Comparison of ENCODE assay signal across 1 cellular context in the genomic region with DNA sequence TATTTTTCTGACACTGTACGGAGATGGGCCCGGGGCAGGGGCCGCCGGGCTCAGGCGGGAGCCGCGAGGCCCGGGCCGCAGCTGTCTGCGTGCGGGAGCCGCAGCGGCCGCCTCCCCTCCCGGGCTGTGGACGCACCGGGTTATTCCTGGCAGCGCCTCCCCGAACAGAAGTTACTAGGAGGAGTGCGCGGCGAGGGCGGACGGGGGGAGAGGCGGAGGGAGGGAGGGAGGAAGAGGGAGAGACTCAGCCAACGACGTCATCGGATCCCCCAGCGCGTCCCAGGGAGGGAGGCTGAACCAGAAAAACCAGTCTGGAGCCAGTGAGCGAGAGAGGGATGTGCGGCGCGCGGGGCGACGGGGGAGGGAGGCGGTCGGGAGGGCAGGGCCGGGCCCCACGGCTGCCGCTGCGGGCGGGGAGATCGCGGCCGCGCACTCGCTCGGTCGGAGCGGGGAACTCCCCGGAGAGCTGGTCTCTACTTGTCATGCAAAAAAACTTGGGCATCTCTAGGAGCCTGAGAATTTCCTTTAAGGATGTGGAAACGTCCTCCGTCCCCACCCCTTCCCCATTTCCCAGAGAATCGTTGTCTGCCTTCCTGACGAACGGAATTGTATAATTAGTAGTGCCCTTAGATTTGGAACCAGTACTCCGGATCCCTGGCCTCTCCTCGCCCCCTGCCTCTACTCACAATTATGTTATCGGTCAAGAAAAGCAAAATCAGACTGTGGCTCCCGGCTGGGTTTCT.
TF ChIP-seq lines count a peak whose summit lies in the region.

No MANE protein-coding gene starts in this region.

TF ChIP-seq in GM12878, 131 proteins besides CTCF, POLR2A, EP300 and RAD21 (continued from another document):
- TF ChIP-seq ZBTB40 (IDR thresholded peaks at IDR 0.05; ENCODE audit: borderline replicate concordance) (no peak), ZSCAN29 (IDR thresholded peaks at IDR 0.05) (no peak), SMC3 (IDR thresholded peaks at IDR 0.05; ENCODE audit: borderline replicate concordance, low read length) (no peak), ZNF207 (IDR thresholded peaks at IDR 0.05; ENCODE audit: borderline replicate concordance) (no peak), MEF2B (IDR thresholded peaks at IDR 0.05; ENCODE audit: partially characterized antibody, poor library complexity, severe bottlenecking) (no peak), MXI1 (IDR thresholded peaks at IDR 0.05; ENCODE audit: low read depth, low read length) (no peak), CBFB (IDR thresholded peaks at IDR 0.05; ENCODE audit: low read depth) (0 out of 2 replicates have a peak, but pooled peaks have one; percentile 19), YY1 (IDR thresholded peaks at IDR 0.05; ENCODE audit: low read depth, low read length) (0 out of 2 replicates have a peak, but pooled peaks have one; percentile 5), POLR2AphosphoS5 (IDR thresholded peaks at IDR 0.05; ENCODE audit: low read length) (peak; percentile 86)
- TF ChIP-seq, protein P1, sequence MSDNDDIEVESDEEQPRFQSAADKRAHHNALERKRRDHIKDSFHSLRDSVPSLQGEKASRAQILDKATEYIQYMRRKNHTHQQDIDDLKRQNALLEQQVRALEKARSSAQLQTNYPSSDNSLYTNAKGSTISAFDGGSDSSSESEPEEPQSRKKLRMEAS (IDR thresholded peaks at IDR 0.05; ENCODE audit: low read depth, low read length), result no peak
- TF ChIP-seq, protein P2, sequence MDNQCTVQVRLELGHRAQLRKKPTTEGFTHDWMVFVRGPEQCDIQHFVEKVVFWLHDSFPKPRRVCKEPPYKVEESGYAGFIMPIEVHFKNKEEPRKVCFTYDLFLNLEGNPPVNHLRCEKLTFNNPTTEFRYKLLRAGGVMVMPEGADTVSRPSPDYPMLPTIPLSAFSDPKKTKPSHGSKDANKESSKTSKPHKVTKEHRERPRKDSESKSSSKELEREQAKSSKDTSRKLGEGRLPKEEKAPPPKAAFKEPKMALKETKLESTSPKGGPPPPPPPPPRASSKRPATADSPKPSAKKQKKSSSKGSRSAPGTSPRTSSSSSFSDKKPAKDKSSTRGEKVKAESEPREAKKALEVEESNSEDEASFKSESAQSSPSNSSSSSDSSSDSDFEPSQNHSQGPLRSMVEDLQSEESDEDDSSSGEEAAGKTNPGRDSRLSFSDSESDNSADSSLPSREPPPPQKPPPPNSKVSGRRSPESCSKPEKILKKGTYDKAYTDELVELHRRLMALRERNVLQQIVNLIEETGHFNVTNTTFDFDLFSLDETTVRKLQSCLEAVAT (IDR thresholded peaks at IDR 0.05), result 0 out of 2 replicates have a peak, but pooled peaks have one; percentile 85
